1 cellular context compared by ENCODE assay signal in the genomic region with DNA sequence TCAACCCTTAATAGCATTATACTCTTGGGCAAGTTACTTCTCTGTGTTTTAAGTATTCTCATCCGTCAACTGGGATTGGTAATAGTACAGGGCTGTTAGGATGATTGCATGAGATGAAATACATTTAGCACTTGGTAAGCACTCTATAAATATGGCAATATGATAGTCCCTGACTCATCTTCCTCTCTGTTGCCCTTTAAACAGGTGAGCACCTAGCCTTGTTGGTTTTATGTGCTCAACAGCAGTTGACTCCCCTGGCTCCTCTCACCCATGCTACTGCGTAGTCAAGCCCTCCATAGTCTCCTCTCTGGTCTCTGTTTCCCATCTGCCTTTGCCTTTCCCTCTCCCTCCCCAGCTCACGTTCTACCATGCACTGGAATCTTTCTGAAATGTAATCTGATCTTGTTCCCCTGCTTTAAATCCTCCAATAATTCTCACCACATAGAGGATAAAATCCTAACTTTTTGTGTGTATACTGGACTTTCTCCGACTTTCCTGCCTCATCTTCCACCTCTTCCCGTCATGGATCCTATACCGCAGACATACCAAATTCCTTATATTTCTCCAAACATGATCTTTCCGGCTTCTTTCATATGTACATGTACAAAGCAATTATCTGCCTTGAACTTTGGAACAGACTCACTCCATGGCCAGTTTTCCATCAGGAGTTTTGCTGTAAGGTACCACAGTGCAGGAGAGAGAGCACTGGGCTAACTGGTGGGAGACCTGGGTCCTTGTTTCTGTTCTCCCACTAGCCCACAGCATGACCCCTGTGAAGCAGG.
TF ChIP-seq lines count a peak whose summit lies in the region.

No MANE protein-coding gene starts in this region.

TF ChIP-seq in HepG2, 621 proteins besides CTCF, POLR2A, EP300 and RAD21 (continued from another document and continues in another):
- TF ChIP-seq, protein P1, sequence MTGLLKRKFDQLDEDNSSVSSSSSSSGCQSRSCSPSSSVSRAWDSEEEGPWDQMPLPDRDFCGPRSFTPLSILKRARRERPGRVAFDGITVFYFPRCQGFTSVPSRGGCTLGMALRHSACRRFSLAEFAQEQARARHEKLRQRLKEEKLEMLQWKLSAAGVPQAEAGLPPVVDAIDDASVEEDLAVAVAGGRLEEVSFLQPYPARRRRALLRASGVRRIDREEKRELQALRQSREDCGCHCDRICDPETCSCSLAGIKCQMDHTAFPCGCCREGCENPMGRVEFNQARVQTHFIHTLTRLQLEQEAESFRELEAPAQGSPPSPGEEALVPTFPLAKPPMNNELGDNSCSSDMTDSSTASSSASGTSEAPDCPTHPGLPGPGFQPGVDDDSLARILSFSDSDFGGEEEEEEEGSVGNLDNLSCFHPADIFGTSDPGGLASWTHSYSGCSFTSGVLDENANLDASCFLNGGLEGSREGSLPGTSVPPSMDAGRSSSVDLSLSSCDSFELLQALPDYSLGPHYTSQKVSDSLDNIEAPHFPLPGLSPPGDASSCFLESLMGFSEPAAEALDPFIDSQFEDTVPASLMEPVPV (CRISPR knock-in tag; IDR thresholded peaks at IDR 0.05): no peak
- TF ChIP-seq ETV5 (CRISPR knock-in tag; IDR thresholded peaks at IDR 0.05; ENCODE audit: borderline replicate concordance) (peak; percentile 67; the same call in 1 of the 2 replicates), ZSCAN20 (CRISPR knock-in tag; IDR thresholded peaks at IDR 0.05; ENCODE audit: borderline replicate concordance) (no peak), SOX6 (IDR thresholded peaks at IDR 0.05) (no peak), SOX6 (CRISPR knock-in tag; IDR thresholded peaks at IDR 0.05) (peak; percentile 59), ZNF44 (CRISPR knock-in tag; IDR thresholded peaks at IDR 0.05) (no peak), CBFB (CRISPR knock-in tag; IDR thresholded peaks at IDR 0.05) (no peak), ARNTL (CRISPR knock-in tag; IDR thresholded peaks at IDR 0.05) (no peak), HMG20A (CRISPR knock-in tag; IDR thresholded peaks at IDR 0.05; ENCODE audit: borderline replicate concordance) (peak; percentile 44; the same call in 1 of the 2 replicates), CC2D1A (CRISPR knock-in tag; IDR thresholded peaks at IDR 0.05) (no peak), ZNF33A (CRISPR knock-in tag; IDR thresholded peaks at IDR 0.05; ENCODE audit: borderline replicate concordance) (no peak), KDM1A (CRISPR knock-in tag; IDR thresholded peaks at IDR 0.05) (0 out of 2 replicates have a peak, but pooled peaks have one; percentile 8), WIZ (CRISPR knock-in tag; IDR thresholded peaks at IDR 0.05) (peak; percentile 63; the same call in 1 of the 2 replicates), ZIK1 (CRISPR knock-in tag; IDR thresholded peaks at IDR 0.05; ENCODE audit: borderline replicate concordance, low read depth) (no peak), ZBTB20 (CRISPR knock-in tag; IDR thresholded peaks at IDR 0.05; ENCODE audit: borderline replicate concordance, low read depth) (peak; percentile 96; the same call in 1 of the 2 replicates), BCL6 (CRISPR knock-in tag; IDR thresholded peaks at IDR 0.05) (0 out of 2 replicates have a peak, but pooled peaks have one; percentile 10), ZNF138 (CRISPR knock-in tag; IDR thresholded peaks at IDR 0.05; ENCODE audit: low read depth) (no peak), HOXA5 (CRISPR knock-in tag; IDR thresholded peaks at IDR 0.05) (no peak), ELF3 (CRISPR knock-in tag; IDR thresholded peaks at IDR 0.05) (peak; percentile 39; the same call in 1 of the 2 replicates), CCDC6 (CRISPR knock-in tag; IDR thresholded peaks at IDR 0.05) (no peak), MYC (CRISPR knock-in tag; IDR thresholded peaks at IDR 0.05; ENCODE audit: borderline replicate concordance) (no peak), U2AF1 (optimal IDR thresholded peaks at IDR 0.05; ENCODE audit: low read depth, low read length) (no peak), NFKB2 (CRISPR knock-in tag; IDR thresholded peaks at IDR 0.05; ENCODE audit: borderline replicate concordance) (no peak), ZNF75D (CRISPR knock-in tag; IDR thresholded peaks at IDR 0.05; ENCODE audit: borderline replicate concordance) (no peak), ZNF34 (CRISPR knock-in tag; IDR thresholded peaks at IDR 0.05; ENCODE audit: borderline replicate concordance) (no peak), NFRKB (IDR thresholded peaks at IDR 0.05) (no peak), KAT2B (IDR thresholded peaks at IDR 0.05; ENCODE audit: borderline replicate concordance, low read depth, low read length) (no peak), PTBP1 (IDR thresholded peaks at IDR 0.05; ENCODE audit: low read depth, low read length, poor library complexity, severe bottlenecking) (no peak), HNRNPLL (IDR thresholded peaks at IDR 0.05; ENCODE audit: low read depth, low read length, poor library complexity, severe bottlenecking) (no peak), PCBP1 (IDR thresholded peaks at IDR 0.05; ENCODE audit: borderline replicate concordance, low read depth, low read length) (no peak)
- TF ChIP-seq, protein P2, sequence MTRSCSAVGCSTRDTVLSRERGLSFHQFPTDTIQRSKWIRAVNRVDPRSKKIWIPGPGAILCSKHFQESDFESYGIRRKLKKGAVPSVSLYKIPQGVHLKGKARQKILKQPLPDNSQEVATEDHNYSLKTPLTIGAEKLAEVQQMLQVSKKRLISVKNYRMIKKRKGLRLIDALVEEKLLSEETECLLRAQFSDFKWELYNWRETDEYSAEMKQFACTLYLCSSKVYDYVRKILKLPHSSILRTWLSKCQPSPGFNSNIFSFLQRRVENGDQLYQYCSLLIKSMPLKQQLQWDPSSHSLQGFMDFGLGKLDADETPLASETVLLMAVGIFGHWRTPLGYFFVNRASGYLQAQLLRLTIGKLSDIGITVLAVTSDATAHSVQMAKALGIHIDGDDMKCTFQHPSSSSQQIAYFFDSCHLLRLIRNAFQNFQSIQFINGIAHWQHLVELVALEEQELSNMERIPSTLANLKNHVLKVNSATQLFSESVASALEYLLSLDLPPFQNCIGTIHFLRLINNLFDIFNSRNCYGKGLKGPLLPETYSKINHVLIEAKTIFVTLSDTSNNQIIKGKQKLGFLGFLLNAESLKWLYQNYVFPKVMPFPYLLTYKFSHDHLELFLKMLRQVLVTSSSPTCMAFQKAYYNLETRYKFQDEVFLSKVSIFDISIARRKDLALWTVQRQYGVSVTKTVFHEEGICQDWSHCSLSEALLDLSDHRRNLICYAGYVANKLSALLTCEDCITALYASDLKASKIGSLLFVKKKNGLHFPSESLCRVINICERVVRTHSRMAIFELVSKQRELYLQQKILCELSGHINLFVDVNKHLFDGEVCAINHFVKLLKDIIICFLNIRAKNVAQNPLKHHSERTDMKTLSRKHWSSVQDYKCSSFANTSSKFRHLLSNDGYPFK (CRISPR knock-in tag; IDR thresholded peaks at IDR 0.05; ENCODE audit: borderline replicate concordance): no peak
- TF ChIP-seq, protein P3, sequence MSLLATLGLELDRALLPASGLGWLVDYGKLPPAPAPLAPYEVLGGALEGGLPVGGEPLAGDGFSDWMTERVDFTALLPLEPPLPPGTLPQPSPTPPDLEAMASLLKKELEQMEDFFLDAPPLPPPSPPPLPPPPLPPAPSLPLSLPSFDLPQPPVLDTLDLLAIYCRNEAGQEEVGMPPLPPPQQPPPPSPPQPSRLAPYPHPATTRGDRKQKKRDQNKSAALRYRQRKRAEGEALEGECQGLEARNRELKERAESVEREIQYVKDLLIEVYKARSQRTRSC (CRISPR knock-in tag; IDR thresholded peaks at IDR 0.05; ENCODE audit: low read depth): no peak
- TF ChIP-seq, protein P4, sequence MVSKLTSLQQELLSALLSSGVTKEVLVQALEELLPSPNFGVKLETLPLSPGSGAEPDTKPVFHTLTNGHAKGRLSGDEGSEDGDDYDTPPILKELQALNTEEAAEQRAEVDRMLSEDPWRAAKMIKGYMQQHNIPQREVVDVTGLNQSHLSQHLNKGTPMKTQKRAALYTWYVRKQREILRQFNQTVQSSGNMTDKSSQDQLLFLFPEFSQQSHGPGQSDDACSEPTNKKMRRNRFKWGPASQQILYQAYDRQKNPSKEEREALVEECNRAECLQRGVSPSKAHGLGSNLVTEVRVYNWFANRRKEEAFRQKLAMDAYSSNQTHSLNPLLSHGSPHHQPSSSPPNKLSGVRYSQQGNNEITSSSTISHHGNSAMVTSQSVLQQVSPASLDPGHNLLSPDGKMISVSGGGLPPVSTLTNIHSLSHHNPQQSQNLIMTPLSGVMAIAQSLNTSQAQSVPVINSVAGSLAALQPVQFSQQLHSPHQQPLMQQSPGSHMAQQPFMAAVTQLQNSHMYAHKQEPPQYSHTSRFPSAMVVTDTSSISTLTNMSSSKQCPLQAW (CRISPR knock-in tag; IDR thresholded peaks at IDR 0.05): no peak
- TF ChIP-seq, protein P5, sequence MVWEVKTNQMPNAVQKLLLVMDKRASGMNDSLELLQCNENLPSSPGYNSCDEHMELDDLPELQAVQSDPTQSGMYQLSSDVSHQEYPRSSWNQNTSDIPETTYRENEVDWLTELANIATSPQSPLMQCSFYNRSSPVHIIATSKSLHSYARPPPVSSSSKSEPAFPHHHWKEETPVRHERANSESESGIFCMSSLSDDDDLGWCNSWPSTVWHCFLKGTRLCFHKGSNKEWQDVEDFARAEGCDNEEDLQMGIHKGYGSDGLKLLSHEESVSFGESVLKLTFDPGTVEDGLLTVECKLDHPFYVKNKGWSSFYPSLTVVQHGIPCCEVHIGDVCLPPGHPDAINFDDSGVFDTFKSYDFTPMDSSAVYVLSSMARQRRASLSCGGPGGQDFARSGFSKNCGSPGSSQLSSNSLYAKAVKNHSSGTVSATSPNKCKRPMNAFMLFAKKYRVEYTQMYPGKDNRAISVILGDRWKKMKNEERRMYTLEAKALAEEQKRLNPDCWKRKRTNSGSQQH (CRISPR knock-in tag; IDR thresholded peaks at IDR 0.05; ENCODE audit: low read depth): no peak
- TF ChIP-seq, protein P6, sequence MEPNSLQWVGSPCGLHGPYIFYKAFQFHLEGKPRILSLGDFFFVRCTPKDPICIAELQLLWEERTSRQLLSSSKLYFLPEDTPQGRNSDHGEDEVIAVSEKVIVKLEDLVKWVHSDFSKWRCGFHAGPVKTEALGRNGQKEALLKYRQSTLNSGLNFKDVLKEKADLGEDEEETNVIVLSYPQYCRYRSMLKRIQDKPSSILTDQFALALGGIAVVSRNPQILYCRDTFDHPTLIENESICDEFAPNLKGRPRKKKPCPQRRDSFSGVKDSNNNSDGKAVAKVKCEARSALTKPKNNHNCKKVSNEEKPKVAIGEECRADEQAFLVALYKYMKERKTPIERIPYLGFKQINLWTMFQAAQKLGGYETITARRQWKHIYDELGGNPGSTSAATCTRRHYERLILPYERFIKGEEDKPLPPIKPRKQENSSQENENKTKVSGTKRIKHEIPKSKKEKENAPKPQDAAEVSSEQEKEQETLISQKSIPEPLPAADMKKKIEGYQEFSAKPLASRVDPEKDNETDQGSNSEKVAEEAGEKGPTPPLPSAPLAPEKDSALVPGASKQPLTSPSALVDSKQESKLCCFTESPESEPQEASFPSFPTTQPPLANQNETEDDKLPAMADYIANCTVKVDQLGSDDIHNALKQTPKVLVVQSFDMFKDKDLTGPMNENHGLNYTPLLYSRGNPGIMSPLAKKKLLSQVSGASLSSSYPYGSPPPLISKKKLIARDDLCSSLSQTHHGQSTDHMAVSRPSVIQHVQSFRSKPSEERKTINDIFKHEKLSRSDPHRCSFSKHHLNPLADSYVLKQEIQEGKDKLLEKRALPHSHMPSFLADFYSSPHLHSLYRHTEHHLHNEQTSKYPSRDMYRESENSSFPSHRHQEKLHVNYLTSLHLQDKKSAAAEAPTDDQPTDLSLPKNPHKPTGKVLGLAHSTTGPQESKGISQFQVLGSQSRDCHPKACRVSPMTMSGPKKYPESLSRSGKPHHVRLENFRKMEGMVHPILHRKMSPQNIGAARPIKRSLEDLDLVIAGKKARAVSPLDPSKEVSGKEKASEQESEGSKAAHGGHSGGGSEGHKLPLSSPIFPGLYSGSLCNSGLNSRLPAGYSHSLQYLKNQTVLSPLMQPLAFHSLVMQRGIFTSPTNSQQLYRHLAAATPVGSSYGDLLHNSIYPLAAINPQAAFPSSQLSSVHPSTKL (CRISPR knock-in tag; IDR thresholded peaks at IDR 0.05): peak; percentile 82
- TF ChIP-seq, protein P7, sequence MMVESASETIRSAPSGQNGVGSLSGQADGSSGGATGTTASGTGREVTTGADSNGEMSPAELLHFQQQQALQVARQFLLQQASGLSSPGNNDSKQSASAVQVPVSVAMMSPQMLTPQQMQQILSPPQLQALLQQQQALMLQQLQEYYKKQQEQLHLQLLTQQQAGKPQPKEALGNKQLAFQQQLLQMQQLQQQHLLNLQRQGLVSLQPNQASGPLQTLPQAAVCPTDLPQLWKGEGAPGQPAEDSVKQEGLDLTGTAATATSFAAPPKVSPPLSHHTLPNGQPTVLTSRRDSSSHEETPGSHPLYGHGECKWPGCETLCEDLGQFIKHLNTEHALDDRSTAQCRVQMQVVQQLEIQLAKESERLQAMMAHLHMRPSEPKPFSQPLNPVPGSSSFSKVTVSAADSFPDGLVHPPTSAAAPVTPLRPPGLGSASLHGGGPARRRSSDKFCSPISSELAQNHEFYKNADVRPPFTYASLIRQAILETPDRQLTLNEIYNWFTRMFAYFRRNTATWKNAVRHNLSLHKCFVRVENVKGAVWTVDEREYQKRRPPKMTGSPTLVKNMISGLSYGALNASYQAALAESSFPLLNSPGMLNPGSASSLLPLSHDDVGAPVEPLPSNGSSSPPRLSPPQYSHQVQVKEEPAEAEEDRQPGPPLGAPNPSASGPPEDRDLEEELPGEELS (CRISPR knock-in tag; IDR thresholded peaks at IDR 0.05): 0 out of 2 replicates have a peak, but pooled peaks have one; percentile 29
- TF ChIP-seq, protein P8, sequence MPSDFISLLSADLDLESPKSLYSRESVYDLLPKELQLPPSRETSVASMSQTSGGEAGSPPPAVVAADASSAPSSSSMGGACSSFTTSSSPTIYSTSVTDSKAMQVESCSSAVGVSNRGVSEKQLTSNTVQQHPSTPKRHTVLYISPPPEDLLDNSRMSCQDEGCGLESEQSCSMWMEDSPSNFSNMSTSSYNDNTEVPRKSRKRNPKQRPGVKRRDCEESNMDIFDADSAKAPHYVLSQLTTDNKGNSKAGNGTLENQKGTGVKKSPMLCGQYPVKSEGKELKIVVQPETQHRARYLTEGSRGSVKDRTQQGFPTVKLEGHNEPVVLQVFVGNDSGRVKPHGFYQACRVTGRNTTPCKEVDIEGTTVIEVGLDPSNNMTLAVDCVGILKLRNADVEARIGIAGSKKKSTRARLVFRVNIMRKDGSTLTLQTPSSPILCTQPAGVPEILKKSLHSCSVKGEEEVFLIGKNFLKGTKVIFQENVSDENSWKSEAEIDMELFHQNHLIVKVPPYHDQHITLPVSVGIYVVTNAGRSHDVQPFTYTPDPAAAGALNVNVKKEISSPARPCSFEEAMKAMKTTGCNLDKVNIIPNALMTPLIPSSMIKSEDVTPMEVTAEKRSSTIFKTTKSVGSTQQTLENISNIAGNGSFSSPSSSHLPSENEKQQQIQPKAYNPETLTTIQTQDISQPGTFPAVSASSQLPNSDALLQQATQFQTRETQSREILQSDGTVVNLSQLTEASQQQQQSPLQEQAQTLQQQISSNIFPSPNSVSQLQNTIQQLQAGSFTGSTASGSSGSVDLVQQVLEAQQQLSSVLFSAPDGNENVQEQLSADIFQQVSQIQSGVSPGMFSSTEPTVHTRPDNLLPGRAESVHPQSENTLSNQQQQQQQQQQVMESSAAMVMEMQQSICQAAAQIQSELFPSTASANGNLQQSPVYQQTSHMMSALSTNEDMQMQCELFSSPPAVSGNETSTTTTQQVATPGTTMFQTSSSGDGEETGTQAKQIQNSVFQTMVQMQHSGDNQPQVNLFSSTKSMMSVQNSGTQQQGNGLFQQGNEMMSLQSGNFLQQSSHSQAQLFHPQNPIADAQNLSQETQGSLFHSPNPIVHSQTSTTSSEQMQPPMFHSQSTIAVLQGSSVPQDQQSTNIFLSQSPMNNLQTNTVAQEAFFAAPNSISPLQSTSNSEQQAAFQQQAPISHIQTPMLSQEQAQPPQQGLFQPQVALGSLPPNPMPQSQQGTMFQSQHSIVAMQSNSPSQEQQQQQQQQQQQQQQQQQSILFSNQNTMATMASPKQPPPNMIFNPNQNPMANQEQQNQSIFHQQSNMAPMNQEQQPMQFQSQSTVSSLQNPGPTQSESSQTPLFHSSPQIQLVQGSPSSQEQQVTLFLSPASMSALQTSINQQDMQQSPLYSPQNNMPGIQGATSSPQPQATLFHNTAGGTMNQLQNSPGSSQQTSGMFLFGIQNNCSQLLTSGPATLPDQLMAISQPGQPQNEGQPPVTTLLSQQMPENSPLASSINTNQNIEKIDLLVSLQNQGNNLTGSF (CRISPR knock-in tag; IDR thresholded peaks at IDR 0.05): no peak
